10 cellular contexts compared by ENCODE assay signal in the genomic region with DNA sequence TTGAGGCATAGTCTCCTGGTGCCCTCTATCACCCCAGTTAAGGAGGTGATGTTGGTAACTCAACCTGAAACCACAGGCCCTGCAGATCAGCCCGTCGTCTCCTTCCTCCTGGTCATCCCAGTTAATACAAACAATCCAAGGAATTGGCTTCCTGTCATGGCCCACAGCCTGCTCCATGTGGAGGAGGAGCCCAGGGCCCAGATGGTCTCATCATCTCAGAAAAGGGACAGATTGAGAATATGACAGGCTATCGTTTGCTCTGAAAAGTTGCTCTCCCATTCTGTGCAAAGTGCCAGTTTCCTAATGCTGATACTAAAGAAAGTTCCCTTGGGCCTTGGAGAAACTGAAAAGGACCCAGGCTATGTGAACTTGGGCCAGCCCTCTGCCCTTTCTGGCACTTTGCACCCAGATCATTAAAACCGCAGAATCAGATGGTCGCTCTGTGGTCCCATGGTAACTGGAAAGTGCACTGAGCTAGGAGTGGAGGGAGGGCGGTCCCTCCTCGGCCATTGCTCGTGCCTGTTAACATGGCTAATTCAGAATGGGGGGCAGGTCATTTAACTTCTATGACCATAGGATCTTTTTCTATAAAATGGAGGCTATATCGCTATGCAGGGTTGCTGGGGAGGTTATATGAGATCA. TPM values are rescaled to one million over a fixed set of nuclear protein-coding genes. Genes with fewer than 3 reads are reported as not detected.
DNase-seq lines count a peak whose midpoint lies in the region; ATAC-seq and TF ChIP-seq lines count a peak whose summit lies in the region.
"Had no signal": no experiment of that assay in that cellular context is flagged by ENCODE, and none has a peak within 500 bp of the region (broad histone marks: within the 10 kb centered on the region; RNA-seq: fewer than 3 reads in every experiment).

No MANE protein-coding gene starts in this region.

- H3K9me3 ChIP-seq in mucosa of rectum (ENCODE audit: control insufficient read depth in 2 of 2, low read length in 2 of 2) (no peaks in the 10 kb centered on the region), vagina (no peaks in the 10 kb centered on the region), BE2C (no peaks in the 10 kb centered on the region)

- no peak for TF ChIP-seq POLR2A in vagina (IDR thresholded peaks at IDR 0.05)

- peak overlapping the region; percentile 62 to 63 for H3K9ac ChIP-seq in mucosa of rectum (ENCODE audit: low read depth in 1 of 2, low read length in 2 of 2)

- H3K4me1 ChIP-seq in mucosa of rectum (ENCODE audit: control insufficient read depth in 2 of 2, insufficient read depth in 2 of 2, low read length in 2 of 2): peaks cover 73 to 81% of the 10 kb centered on the region in 2 donors
- H3K4me1 ChIP-seq in vagina: peaks cover 79% of the 10 kb centered on the region
- peaks cover 23% of the 10 kb centered on the region for H3K4me1 ChIP-seq in BE2C

- no peak for DNase-seq in activated naive CD8-positive, alpha-beta T cell treated with anti-CD3 and anti-CD28 coated beads, Interleukin-2, amount 10 ng/mL, durations not matched to agents 7 days and 5 days
- DNase-seq in activated naive CD8-positive, alpha-beta T cell treated with anti-CD3 and anti-CD28 coated beads for 36 hours: no peak
- DNase-seq in chondrocyte (ENCODE audit: low spot score) (no peak), vagina (ENCODE audit: extremely low spot score in 2 of 2) (no peak), NCI-H2196 treated with DMSO at 0.1 percent for 48 hours (lab: John Stamatoyannopoulos, UW; ENCODE audit: unreplicated experiment) (no peak), BE2C (no peak), NCI-H2081 treated with DMSO at 0.1 percent for 48 hours (lab: John Stamatoyannopoulos, UW) (no peak)
- DNase-seq: activated T-cell treated with anti-CD3 and anti-CD28 coated beads, Interleukin-2, amount 50 U/mL, for 24 hours had no signal

- H3K4me3 Mint-ChIP-seq in activated naive CD8-positive, alpha-beta T cell treated with anti-CD3 and anti-CD28 coated beads, Interleukin-2, amount 10 ng/mL, durations not matched to agents 7 days and 5 days: no peak overlapping the region
- no peak overlapping the region for H3K4me3 Mint-ChIP-seq in activated naive CD8-positive, alpha-beta T cell treated with anti-CD3 and anti-CD28 coated beads for 36 hours
- peak overlapping the region; percentile 60 for H3K4me3 Mint-ChIP-seq in chondrocyte (ENCODE audit: unreplicated experiment)
- H3K4me3 Mint-ChIP-seq: activated T-cell treated with anti-CD3 and anti-CD28 coated beads, Interleukin-2, amount 50 U/mL, for 24 hours had no signal

- H3K27me3 Mint-ChIP-seq in activated naive CD8-positive, alpha-beta T cell treated with anti-CD3 and anti-CD28 coated beads, Interleukin-2, amount 10 ng/mL, durations not matched to agents 7 days and 5 days: no peaks in the 10 kb centered on the region
- H3K27me3 Mint-ChIP-seq in activated naive CD8-positive, alpha-beta T cell treated with anti-CD3 and anti-CD28 coated beads for 36 hours: no peaks in the 10 kb centered on the region
- H3K27me3 Mint-ChIP-seq in chondrocyte (ENCODE audit: low read depth): no peaks in the 10 kb centered on the region
- H3K27me3 Mint-ChIP-seq: activated T-cell treated with anti-CD3 and anti-CD28 coated beads, Interleukin-2, amount 50 U/mL, for 24 hours had no signal

- H3K27me3 ChIP-seq in mucosa of rectum (ENCODE audit: control insufficient read depth in 2 of 2, insufficient read depth in 2 of 2, low read length in 2 of 2) (no peaks in the 10 kb centered on the region), vagina (no peaks in the 10 kb centered on the region), BE2C (no peaks in the 10 kb centered on the region)

- H3K27ac ChIP-seq in mucosa of rectum (ENCODE audit: low read depth in 2 of 2, low read length in 2 of 2) (peak overlapping the region; percentile 97), vagina (peak overlapping the region; percentile 97)

- no peak for ATAC-seq in activated naive CD8-positive, alpha-beta T cell treated with anti-CD3 and anti-CD28 coated beads, Interleukin-2, amount 10 ng/mL, durations not matched to agents 7 days and 5 days (ENCODE audit: low read depth)

- no peaks in the 10 kb centered on the region for H3K36me3 Mint-ChIP-seq in activated naive CD8-positive, alpha-beta T cell treated with anti-CD3 and anti-CD28 coated beads, Interleukin-2, amount 10 ng/mL, durations not matched to agents 7 days and 5 days
- no peaks in the 10 kb centered on the region for H3K36me3 Mint-ChIP-seq in activated naive CD8-positive, alpha-beta T cell treated with anti-CD3 and anti-CD28 coated beads for 36 hours
- no peaks in the 10 kb centered on the region for H3K36me3 Mint-ChIP-seq in chondrocyte (ENCODE audit: low read depth)

- no peaks in the 10 kb centered on the region for H3K36me3 ChIP-seq in mucosa of rectum (ENCODE audit: control insufficient read depth in 2 of 2, insufficient read depth in 2 of 2, low read length in 2 of 2)
- no peaks in the 10 kb centered on the region for H3K36me3 ChIP-seq in vagina
- no peaks in the 10 kb centered on the region for H3K36me3 ChIP-seq in BE2C

- H3K4me3 ChIP-seq in mucosa of rectum (ENCODE audit: low read length in 2 of 2) (peak overlapping the region in 1 of 2 donors; percentile 68), vagina (no peak overlapping the region), BE2C (ENCODE audit: low read depth, low read length) (no peak overlapping the region)

- POLR2A ChIA-PET in activated naive CD8-positive, alpha-beta T cell treated with anti-CD3 and anti-CD28 coated beads, Interleukin-2, amount 10 ng/mL, durations not matched to agents 7 days and 5 days (lab: Charles Lee): no interaction called here

- H3K4me1 Mint-ChIP-seq in activated naive CD8-positive, alpha-beta T cell treated with anti-CD3 and anti-CD28 coated beads, Interleukin-2, amount 10 ng/mL, durations not matched to agents 7 days and 5 days: peaks cover 21% of the 10 kb centered on the region
- peaks cover 36% of the 10 kb centered on the region for H3K4me1 Mint-ChIP-seq in activated naive CD8-positive, alpha-beta T cell treated with anti-CD3 and anti-CD28 coated beads for 36 hours
- H3K4me1 Mint-ChIP-seq in chondrocyte (ENCODE audit: low read depth): peaks cover 81% of the 10 kb centered on the region

- TF ChIP-seq CTCF in chondrocyte (IDR thresholded peaks at IDR 0.05): no peak
- TF ChIP-seq CTCF in vagina (IDR thresholded peaks at IDR 0.05): no peak
- no peak for TF ChIP-seq CTCF in BE2C (IDR thresholded peaks at IDR 0.05; ENCODE audit: low read depth, low read length)

- no peaks in the 10 kb centered on the region for H3K9me3 Mint-ChIP-seq in activated naive CD8-positive, alpha-beta T cell treated with anti-CD3 and anti-CD28 coated beads, Interleukin-2, amount 10 ng/mL, durations not matched to agents 7 days and 5 days
- H3K9me3 Mint-ChIP-seq in activated naive CD8-positive, alpha-beta T cell treated with anti-CD3 and anti-CD28 coated beads for 36 hours: no peaks in the 10 kb centered on the region
- no peaks in the 10 kb centered on the region for H3K9me3 Mint-ChIP-seq in chondrocyte (ENCODE audit: low read depth)
- H3K9me3 Mint-ChIP-seq: activated T-cell treated with anti-CD3 and anti-CD28 coated beads, Interleukin-2, amount 50 U/mL, for 24 hours had no signal

- H3K27ac Mint-ChIP-seq in activated naive CD8-positive, alpha-beta T cell treated with anti-CD3 and anti-CD28 coated beads, Interleukin-2, amount 10 ng/mL, durations not matched to agents 7 days and 5 days: peak overlapping the region; percentile 60
- no peak overlapping the region for H3K27ac Mint-ChIP-seq in activated naive CD8-positive, alpha-beta T cell treated with anti-CD3 and anti-CD28 coated beads for 36 hours
- H3K27ac Mint-ChIP-seq in chondrocyte (ENCODE audit: unreplicated experiment): peak overlapping the region; percentile 97

- intact Hi-C loops in vagina (cut with DNase I): loop anchor here (5.0 kb wide), 1 partner anchor 39 kb away; no protein-coding TSS in a partner anchor

RNA-seq across cellular contexts. Expression of a gene that starts 0.7 kb away (rescaled TPM):
- total RNA-seq in activated naive CD8-positive, alpha-beta T cell treated with anti-CD3 and anti-CD28 coated beads, Interleukin-2, amount 10 ng/mL, durations not matched to agents 7 days and 5 days: not detected
- not detected for total RNA-seq in activated naive CD8-positive, alpha-beta T cell treated with anti-CD3 and anti-CD28 coated beads for 36 hours
- total RNA-seq in chondrocyte (0.70 to 1.3 TPM (median 0.77 TPM) in 3 replicates), vagina (0.49 TPM)
- polyA plus RNA-seq in BE2C (2012; ENCODE audit: insufficient read depth, insufficient read length, low read depth): not detected

RNA-seq across cellular contexts. Expression of a gene that starts 2.6 kb away (rescaled TPM):
- total RNA-seq in activated naive CD8-positive, alpha-beta T cell treated with anti-CD3 and anti-CD28 coated beads, Interleukin-2, amount 10 ng/mL, durations not matched to agents 7 days and 5 days: not detected
- not detected for total RNA-seq in activated naive CD8-positive, alpha-beta T cell treated with anti-CD3 and anti-CD28 coated beads for 36 hours
- total RNA-seq in chondrocyte (7.2 to 16.6 TPM (median 7.8 TPM) in 3 replicates), vagina (5.4 TPM)
- not detected for polyA plus RNA-seq in BE2C (2012; ENCODE audit: insufficient read depth, insufficient read length, low read depth)

RNA-seq across cellular contexts. Expression of a gene that starts 38.4 kb away (rescaled TPM):
- total RNA-seq in activated naive CD8-positive, alpha-beta T cell treated with anti-CD3 and anti-CD28 coated beads, Interleukin-2, amount 10 ng/mL, durations not matched to agents 7 days and 5 days: not detected
- total RNA-seq in activated naive CD8-positive, alpha-beta T cell treated with anti-CD3 and anti-CD28 coated beads for 36 hours: not detected
- total RNA-seq in chondrocyte (not detected in 3 replicates), vagina (not detected)
- polyA plus RNA-seq in BE2C (2012; ENCODE audit: insufficient read depth, insufficient read length, low read depth): not detected
- total RNA-seq: lung microvascular endothelial cell had no signal

RNA-seq across cellular contexts. Expression of a gene that starts 49.3 kb away (rescaled TPM):
- total RNA-seq in activated naive CD8-positive, alpha-beta T cell treated with anti-CD3 and anti-CD28 coated beads, Interleukin-2, amount 10 ng/mL, durations not matched to agents 7 days and 5 days: not detected
- not detected for total RNA-seq in activated naive CD8-positive, alpha-beta T cell treated with anti-CD3 and anti-CD28 coated beads for 36 hours
- total RNA-seq in chondrocyte (not detected in 3 replicates), vagina (not detected)
- not detected for polyA plus RNA-seq in BE2C (2012; ENCODE audit: insufficient read depth, insufficient read length, low read depth)
- total RNA-seq: lung microvascular endothelial cell had no signal
